In the genomic region with DNA sequence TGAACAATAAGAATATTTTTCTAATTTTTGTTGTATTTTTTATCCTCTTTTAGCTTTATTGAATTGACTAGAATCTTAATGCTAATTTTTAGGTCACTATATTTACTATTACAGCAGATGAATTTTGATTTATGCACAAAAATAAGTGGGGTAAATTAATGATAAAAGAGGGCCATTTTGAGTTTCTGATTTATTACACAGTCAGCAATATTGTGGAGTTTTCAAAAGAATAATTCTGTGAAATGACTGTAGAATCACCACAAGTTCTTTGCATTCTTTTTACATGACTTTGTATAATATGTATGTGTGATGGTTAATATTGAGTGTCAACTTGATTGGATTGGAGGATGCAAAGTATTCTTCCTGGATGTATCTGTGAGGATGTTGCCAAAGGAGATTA, we compare ENCODE assay signal across 24 cellular contexts.
"Had no signal": no experiment of that assay in that cellular context is flagged by ENCODE, and none has a peak within 500 bp of the region (broad histone marks: within the 10 kb centered on the region; RNA-seq: fewer than 3 reads in every experiment).

No MANE protein-coding gene starts in this region.

- H3K36me3 Mint-ChIP-seq: activated naive CD8-positive, alpha-beta T cell treated with anti-CD3 and anti-CD28 coated beads, Interleukin-2, amount 10 ng/mL, durations not matched to agents 7 days and 5 days; brain; WTC11 had no signal

- H3K4me1 ChIP-seq: ascending aorta, SJSA1 had no signal

- H3K9me3 ChIP-seq: ascending aorta, SJSA1 had no signal

- H3K36me3 ChIP-seq: ascending aorta, cardiac muscle cell, SJSA1 had no signal

- H3K27me3 ChIP-seq: ascending aorta, cardiac muscle cell, SJSA1 had no signal

- H3K4me1 Mint-ChIP-seq: activated naive CD8-positive, alpha-beta T cell treated with anti-CD3 and anti-CD28 coated beads, Interleukin-2, amount 10 ng/mL, durations not matched to agents 7 days and 5 days; brain; T-helper 17 cell had no signal

- H3K27ac Mint-ChIP-seq: activated CD8-positive, alpha-beta T cell treated with anti-CD3 and anti-CD28 coated beads, Interleukin-2, amount 10 ng/mL, durations not matched to agents 7 days and 5 days; activated naive CD8-positive, alpha-beta T cell treated with anti-CD3 and anti-CD28 coated beads, Interleukin-2, amount 10 ng/mL, durations not matched to agents 7 days and 5 days; brain; T-helper 17 cell; WTC11 had no signal

- H3K27ac ChIP-seq: ascending aorta, cardiac muscle cell, SJSA1 had no signal

- ATAC-seq: activated CD8-positive, alpha-beta T cell treated with anti-CD3 and anti-CD28 coated beads, Interleukin-2, amount 10 ng/mL, durations not matched to agents 7 days and 5 days; T-helper 17 cell; WTC11 had no signal

- H3K9me3 Mint-ChIP-seq: activated naive CD8-positive, alpha-beta T cell treated with anti-CD3 and anti-CD28 coated beads, Interleukin-2, amount 10 ng/mL, durations not matched to agents 7 days and 5 days had no signal

- H3K4me3 ChIP-seq: ascending aorta, cardiac muscle cell, SJSA1 had no signal

- H3K27me3 Mint-ChIP-seq: brain, T-helper 17 cell had no signal

- DNase-seq: activated CD4-positive, alpha-beta T cell treated with anti-CD3 and anti-CD28 coated beads for 48 hours; activated CD4-positive, alpha-beta T cell treated with anti-CD3 and anti-CD28 coated beads, Interleukin-2, amount 50 U/mL, for 4 hours; activated CD4-positive, CD25-positive, alpha-beta regulatory T cell treated with anti-CD3 and anti-CD28 coated beads, Interleukin-2, amount 50 U/mL, for 72 hours; activated CD8-positive, alpha-beta memory T cell treated with anti-CD3 and anti-CD28 coated beads, Interleukin-2, amount 50 U/mL, for 48 hours; activated CD8-positive, alpha-beta T cell treated with anti-CD3 and anti-CD28 coated beads, Interleukin-2, amount 10 ng/mL, durations not matched to agents 7 days and 5 days; activated naive CD4-positive, alpha-beta T cell treated with anti-CD3 and anti-CD28 coated beads, Interleukin-2, amount 50 U/mL, for 16 hours; activated naive CD8-positive, alpha-beta T cell treated with anti-CD3 and anti-CD28 coated beads, Interleukin-2, amount 10 ng/mL, durations not matched to agents 7 days and 5 days; activated T-cell treated with anti-CD3 and anti-CD28 coated beads, Interleukin-2, amount 50 U/mL, for 1 hour; amniotic stem cell; MM.1S; NCI-H1105; NCI-H1436; NCI-H1694 treated with DMSO at 0.1 percent for 48 hours; NCI-H2029 treated with DMSO at 0.1 percent for 48 hours; NCI-H446; NCI-H524; SHP77; T-helper 17 cell; T-helper 9 cell had no signal

- H3K4me3 Mint-ChIP-seq: activated CD8-positive, alpha-beta T cell treated with anti-CD3 and anti-CD28 coated beads, Interleukin-2, amount 10 ng/mL, durations not matched to agents 7 days and 5 days; activated naive CD8-positive, alpha-beta T cell treated with anti-CD3 and anti-CD28 coated beads, Interleukin-2, amount 10 ng/mL, durations not matched to agents 7 days and 5 days; brain; T-helper 17 cell; WTC11 had no signal
